In the genomic region with DNA sequence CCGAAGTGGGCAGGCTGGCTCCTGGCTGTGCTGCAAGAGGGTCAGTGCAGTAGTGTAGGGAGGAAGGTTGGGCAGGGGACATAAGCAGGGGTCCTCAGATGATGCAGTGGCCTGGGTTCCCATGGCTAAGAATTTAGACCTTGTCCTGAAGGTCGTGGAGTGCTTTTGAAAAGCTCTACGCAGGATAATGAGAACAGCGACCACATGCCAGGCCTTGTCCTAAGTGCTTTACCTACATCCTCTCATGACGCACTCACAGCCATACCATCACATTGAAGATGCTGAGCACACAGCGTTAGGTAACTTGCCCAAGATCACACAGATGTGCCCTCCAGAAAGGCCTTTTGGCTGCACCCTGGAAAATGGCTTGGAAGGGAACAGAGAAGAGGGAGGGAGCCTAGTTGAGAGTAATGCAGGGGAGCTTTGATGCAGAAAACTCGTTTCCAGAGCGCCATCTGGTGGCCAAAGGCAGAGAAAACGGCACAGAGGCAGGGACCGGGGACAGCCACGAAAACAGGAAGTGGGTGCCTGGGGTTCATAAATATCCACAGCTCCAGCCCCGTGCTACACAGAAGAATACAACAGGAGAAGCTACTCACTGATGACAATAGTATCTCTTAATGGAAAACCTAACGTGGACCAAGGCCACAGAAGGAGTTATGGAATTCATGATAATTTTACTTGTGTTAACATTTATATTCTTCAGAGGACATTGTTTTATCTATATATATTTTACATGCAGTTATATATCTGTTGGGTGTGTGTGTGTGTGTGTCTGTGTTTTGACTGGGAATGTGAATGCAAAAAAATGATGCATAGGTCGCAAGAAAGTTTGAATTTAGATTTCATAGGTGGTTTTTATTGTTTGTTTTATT, we compare ENCODE assay signal across 8 cellular contexts. TPM values are rescaled to one million over a fixed set of nuclear protein-coding genes. Genes with fewer than 3 reads are reported as not detected.
DNase-seq lines count a peak whose midpoint lies in the region; ATAC-seq, FAIRE-seq and TF ChIP-seq lines count a peak whose summit lies in the region.

No MANE protein-coding gene starts in this region.

- peaks cover 0 to 3% of the 10 kb centered on the region in 2 donors for H3K36me3 ChIP-seq in ascending aorta
- peaks cover 0 to 6% (median 0%) of the 10 kb centered on the region in 6 donors for H3K36me3 ChIP-seq in spleen

- WGBS in spleen, 5 donors, result 23 to 30% (median 27%) methylated on average over 14 of the region's 14 CpGs

- H3K27ac ChIP-seq in ascending aorta (peak overlapping the region in 1 of 2 donors; percentile 22), spleen (peak overlapping the region in 7 of 8 donors; percentile 9 to 81 (median 61))

- peak; percentile 58 for FAIRE-seq in A204.1 (lab: Jason Lieb, UNC)

- H3K4me1 ChIP-seq in ascending aorta (no peaks in the 10 kb centered on the region), spleen (peaks cover 31 to 64% (median 43%) of the 10 kb centered on the region in 6 donors)

- H3K4me3 ChIP-seq in ascending aorta, result peak overlapping the region in 1 of 2 donors; percentile 30
- H3K4me3 ChIP-seq in spleen, result peak overlapping the region in 1 of 8 donors; percentile 21

- TF ChIP-seq CTCF in ascending aorta (IDR thresholded peaks at IDR 0.05), result peak; percentile 67 to 84 (median 84)
- peak; percentile 91 to 99 (median 97) for TF ChIP-seq CTCF in spleen (IDR thresholded peaks at IDR 0.05 in 8 of 11, conservative IDR thresholded peaks at IDR 0.05 in 3 of 11)

- H3K9me3 ChIP-seq in ascending aorta (no peaks in the 10 kb centered on the region), spleen (no peaks in the 10 kb centered on the region)

- no peaks in the 10 kb centered on the region for H3K27me3 ChIP-seq in ascending aorta
- H3K27me3 ChIP-seq in spleen (replicated peaks in 1 of 7), result no peaks in the 10 kb centered on the region

- DNase-seq in NCI-H1694 (lab: John Stamatoyannopoulos, UW) (peak; percentile 71), T-helper 22 cell (ENCODE audit: low read depth) (peak; percentile 67), ascending aorta (ENCODE audit: low spot score in 2 of 2) (peak; percentile 51 to 94), hypothalamus (lab: John Stamatoyannopoulos, UW) (peak; percentile 20 to 93 (median 71)), spleen (peak; percentile 96)

- TF ChIP-seq POLR2A in GM18505 (IDR thresholded peaks at IDR 0.05; ENCODE audit: borderline replicate concordance, extremely low read depth, insufficient read depth, insufficient read length) (no peak), spleen (IDR thresholded peaks at IDR 0.05) (no peak)

- intact Hi-C loops in ascending aorta (cut with DNase I), result loop anchor here (1.0 to 5.0 kb wide), 4 partner anchors 37 to 268 kb away; partner anchors contain the start of genes DELE1 and PCDH1
- intact Hi-C loops in spleen (cut with DNase I; ENCODE audit: low total_unique reads), result loop anchor here (5.0 kb wide), 1 partner anchor 268 kb away; no protein-coding TSS in a partner anchor

- ATAC-seq in GM18505 (IDR thresholded peaks at IDR 0.05; ENCODE audit: unreplicated experiment) (peak; percentile 91), HG02970 (IDR thresholded peaks at IDR 0.05; ENCODE audit: low FRiP score, unreplicated experiment) (peak; percentile 66)

RNA-seq across cellular contexts. Expression of gene PCDH12, which starts 2.7 kb away (rescaled TPM):
- total RNA-seq in ascending aorta (7.2 TPM), spleen (10 to 100 TPM; 21.3 to 72.0 (median 39.5) TPM)
- 1 to 10 TPM; 2.1 to 5.2 (median 3.4) TPM for polyA plus RNA-seq in spleen

RNA-seq across cellular contexts. Expression of gene RNF14, which starts 8.2 kb away (rescaled TPM):
- 8.8 TPM for total RNA-seq in ascending aorta
- 10 to 100 TPM; 42.5 to 60.2 (median 45.8) TPM for total RNA-seq in spleen
- 10 to 100 TPM; 13.6 to 24.3 (median 21.8) TPM for polyA plus RNA-seq in spleen

RNA-seq across cellular contexts. Expression of gene DELE1, which starts 37.0 kb away (rescaled TPM):
- total RNA-seq in ascending aorta, result 40.7 TPM
- 100 to 1,000 TPM; 101 to 194 (median 149) TPM for total RNA-seq in spleen
- polyA plus RNA-seq in spleen, result 10 to 100 TPM; 36.1 to 83.3 (median 69.7) TPM

RNA-seq across cellular contexts. Expression of gene GNPDA1, which starts 52.1 kb away (rescaled TPM):
- total RNA-seq in ascending aorta, result 185 TPM
- total RNA-seq in spleen, result 10 to 100 TPM; 26.7 to 35.7 (median 31.7) TPM
- 10 to 100 TPM; 13.9 to 29.9 (median 19.7) TPM for polyA plus RNA-seq in spleen
